ENCODE assay signal across 1 cellular context in the genomic region with DNA sequence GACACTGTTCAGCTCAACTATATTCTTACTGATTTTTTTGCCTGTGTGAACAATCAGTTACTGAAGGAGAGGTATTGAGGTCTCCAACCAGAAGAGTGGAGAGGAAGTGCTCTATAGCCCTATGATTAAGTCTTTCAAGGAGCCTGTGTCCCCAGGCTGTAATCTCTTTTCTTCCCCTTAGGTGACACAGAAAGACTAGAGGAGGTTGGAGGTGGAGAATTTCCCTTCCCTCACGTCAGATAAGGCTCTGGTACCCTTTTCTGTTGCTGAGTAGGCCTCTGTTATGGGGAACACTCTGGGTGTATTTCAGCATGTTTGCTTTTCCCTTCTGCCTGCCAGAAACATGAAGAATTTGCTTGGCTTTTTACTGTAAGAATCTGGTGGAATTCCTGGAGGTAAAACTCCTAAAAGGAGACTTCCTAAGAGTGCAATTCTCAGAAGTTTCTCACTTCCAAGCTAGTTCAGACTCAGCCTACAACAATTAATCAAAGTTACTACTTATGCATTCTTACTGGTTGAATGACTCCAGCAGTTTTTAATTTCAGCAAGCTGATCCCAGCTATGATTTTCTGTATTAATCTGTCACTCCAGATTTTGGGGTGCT.
TF ChIP-seq lines count a peak whose summit lies in the region.

No MANE protein-coding gene starts in this region.

TF ChIP-seq in SK-N-SH, 30 proteins besides CTCF, POLR2A, EP300 and RAD21 (continued from another document):
- TF ChIP-seq EZH2phosphoT487 (IDR thresholded peaks at IDR 0.05; ENCODE audit: borderline replicate concordance, low read depth) (no peak), FOXJ3 (CRISPR knock-in tag; IDR thresholded peaks at IDR 0.05) (no peak), NRF1 (IDR thresholded peaks at IDR 0.05; ENCODE audit: low read depth, low read length) (no peak), SIN3A (IDR thresholded peaks at IDR 0.05; ENCODE audit: borderline replicate concordance, low read depth, low read length) (no peak)
- TF ChIP-seq, protein P1, sequence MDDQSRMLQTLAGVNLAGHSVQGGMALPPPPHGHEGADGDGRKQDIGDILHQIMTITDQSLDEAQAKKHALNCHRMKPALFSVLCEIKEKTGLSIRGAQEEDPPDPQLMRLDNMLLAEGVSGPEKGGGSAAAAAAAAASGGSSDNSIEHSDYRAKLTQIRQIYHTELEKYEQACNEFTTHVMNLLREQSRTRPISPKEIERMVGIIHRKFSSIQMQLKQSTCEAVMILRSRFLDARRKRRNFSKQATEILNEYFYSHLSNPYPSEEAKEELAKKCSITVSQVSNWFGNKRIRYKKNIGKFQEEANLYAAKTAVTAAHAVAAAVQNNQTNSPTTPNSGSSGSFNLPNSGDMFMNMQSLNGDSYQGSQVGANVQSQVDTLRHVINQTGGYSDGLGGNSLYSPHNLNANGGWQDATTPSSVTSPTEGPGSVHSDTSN (IDR thresholded peaks at IDR 0.05) = no peak
- TF ChIP-seq, protein P2, sequence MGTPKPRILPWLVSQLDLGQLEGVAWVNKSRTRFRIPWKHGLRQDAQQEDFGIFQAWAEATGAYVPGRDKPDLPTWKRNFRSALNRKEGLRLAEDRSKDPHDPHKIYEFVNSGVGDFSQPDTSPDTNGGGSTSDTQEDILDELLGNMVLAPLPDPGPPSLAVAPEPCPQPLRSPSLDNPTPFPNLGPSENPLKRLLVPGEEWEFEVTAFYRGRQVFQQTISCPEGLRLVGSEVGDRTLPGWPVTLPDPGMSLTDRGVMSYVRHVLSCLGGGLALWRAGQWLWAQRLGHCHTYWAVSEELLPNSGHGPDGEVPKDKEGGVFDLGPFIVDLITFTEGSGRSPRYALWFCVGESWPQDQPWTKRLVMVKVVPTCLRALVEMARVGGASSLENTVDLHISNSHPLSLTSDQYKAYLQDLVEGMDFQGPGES (IDR thresholded peaks at IDR 0.05; ENCODE audit: low read depth, low read length) = no peak
